28 cellular contexts compared by ENCODE assay signal in genomic region chr18:41490861-41491260, GRCh38.
"Had no signal": no experiment of that assay in that cellular context is flagged by ENCODE, and none has a peak within 500 bp of the region (broad histone marks: within the 10 kb centered on the region; RNA-seq: fewer than 3 reads in every experiment).

No MANE protein-coding gene starts in this region.

- H3K9me3 ChIP-seq: colonic mucosa, gastroesophageal sphincter, left lung, ovary, right lobe of liver, thoracic aorta, tibial nerve, upper lobe of right lung, vagina had no signal

- H3K27me3 Mint-ChIP-seq: dendritic cell treated with granulocyte-macrophage colony-stimulating factor and Interleukin-4, amounts not matched to agents 40 ng/mL and 50 ng/mL, for 4 days; naive thymus-derived CD8-positive, alpha-beta T cell; stimulated activated naive B cell treated with anti-CD40 and anti-IgM and Interleukin-4, amounts not matched to agents 10 μg/mL and 1 μg/mL and 100 μg/mL, for 72 hours; stimulated activated naive CD8-positive, alpha-beta T cell treated with anti-CD3 and anti-CD28 coated beads, Interleukin-15, Interleukin-2, amounts not matched to agents 100 ng/mL and 50 ng/mL, for 24 hours had no signal

- H3K36me3 ChIP-seq: colonic mucosa, gastroesophageal sphincter, heart left ventricle, left lung, ovary, right lobe of liver, thoracic aorta, tibial nerve, upper lobe of right lung, vagina had no signal

- H3K27ac Mint-ChIP-seq: dendritic cell treated with granulocyte-macrophage colony-stimulating factor and Interleukin-4, amounts not matched to agents 40 ng/mL and 50 ng/mL, for 4 days; endodermal cell; naive thymus-derived CD8-positive, alpha-beta T cell; stimulated activated naive B cell treated with anti-CD40 and anti-IgM and Interleukin-4, amounts not matched to agents 10 μg/mL and 1 μg/mL and 100 μg/mL, for 72 hours; stimulated activated naive CD8-positive, alpha-beta T cell treated with anti-CD3 and anti-CD28 coated beads, Interleukin-15, Interleukin-2, amounts not matched to agents 100 ng/mL and 50 ng/mL, for 24 hours had no signal

- H3K27ac ChIP-seq: colonic mucosa, epithelial cell of prostate, gastroesophageal sphincter, heart left ventricle, hepatocyte, left lung, ovary, right lobe of liver, thoracic aorta, tibial nerve, upper lobe of right lung, vagina had no signal

- H3K36me3 Mint-ChIP-seq: naive thymus-derived CD8-positive, alpha-beta T cell; stimulated activated naive B cell treated with anti-CD40 and anti-IgM and Interleukin-4, amounts not matched to agents 10 μg/mL and 1 μg/mL and 100 μg/mL, for 72 hours had no signal

- DNase-seq: colonic mucosa; effector CD8-positive, alpha-beta T cell; endodermal cell; foreskin fibroblast; heart left ventricle; kidney; left lung; mesendoderm; midbrain; naive thymus-derived CD8-positive, alpha-beta T cell; nephron progenitor cell; nucleus accumbens; ovary; posterior cingulate gyrus; right lobe of liver; small intestine; stimulated activated CD4-positive, alpha-beta T cell treated with anti-CD3 and anti-CD28 coated beads, Interleukin-15, amount 100 ng/mL, for 24 hours; stimulated activated CD4-positive, alpha-beta T cell treated with anti-CD3 and anti-CD28 coated beads, Interleukin-2, amount 100 ng/mL, for 48 hours; stimulated activated naive B cell treated with anti-CD40 and anti-IgM and Interleukin-4, amounts not matched to agents 10 μg/mL and 1 μg/mL and 100 μg/mL, for 72 hours; upper lobe of right lung had no signal

- H3K4me1 Mint-ChIP-seq: naive thymus-derived CD8-positive, alpha-beta T cell; stimulated activated naive B cell treated with anti-CD40 and anti-IgM and Interleukin-4, amounts not matched to agents 10 μg/mL and 1 μg/mL and 100 μg/mL, for 72 hours had no signal

- H3K27me3 ChIP-seq: colonic mucosa, gastroesophageal sphincter, heart left ventricle, hepatocyte, left lung, ovary, right lobe of liver, tibial nerve, upper lobe of right lung, vagina had no signal

- H3K9me3 Mint-ChIP-seq: dendritic cell treated with granulocyte-macrophage colony-stimulating factor and Interleukin-4, amounts not matched to agents 40 ng/mL and 50 ng/mL, for 4 days; endodermal cell; nephron progenitor cell had no signal

- H3K4me3 ChIP-seq: colonic mucosa, gastroesophageal sphincter, heart left ventricle, hepatocyte, left lung, ovary, right lobe of liver, thoracic aorta, tibial nerve, upper lobe of right lung, vagina had no signal

- H3K4me3 Mint-ChIP-seq: dendritic cell treated with granulocyte-macrophage colony-stimulating factor and Interleukin-4, amounts not matched to agents 40 ng/mL and 50 ng/mL, for 4 days; endodermal cell; naive thymus-derived CD8-positive, alpha-beta T cell; nephron progenitor cell; stimulated activated naive B cell treated with anti-CD40 and anti-IgM and Interleukin-4, amounts not matched to agents 10 μg/mL and 1 μg/mL and 100 μg/mL, for 72 hours; stimulated activated naive CD8-positive, alpha-beta T cell treated with anti-CD3 and anti-CD28 coated beads, Interleukin-15, Interleukin-2, amounts not matched to agents 100 ng/mL and 50 ng/mL, for 24 hours had no signal
